In genomic region chr10:45580781-45581496, GRCh38 we compare ENCODE assay signal across 8 cellular contexts.
DNase-seq lines count a peak whose midpoint lies in the region; ATAC-seq and TF ChIP-seq lines count a peak whose summit lies in the region.

No MANE protein-coding gene starts in this region.

- peak overlapping the region in 3 of 4 donors; percentile 5 to 62 (median 47) for H3K27ac ChIP-seq in esophagus squamous epithelium

- DNase-seq in G401 (ENCODE audit: low spot score) (peak; percentile 22), NCI-H2171 (lab: John Stamatoyannopoulos, UW) (peak; percentile 44), esophagus squamous epithelium (lab: John Stamatoyannopoulos, UW) (no peak), lower leg skin (ENCODE audit: low spot score in 2 of 2) (no peak), ecto neural progenitor cell (ENCODE audit: low spot score) (no peak), SW 1271 (lab: John Stamatoyannopoulos, UW) (no peak), NCI-H1930 (lab: John Stamatoyannopoulos, UW) (no peak)

- in situ Hi-C loops in G401 (cut with HindIII; ENCODE audit: low sequenced_read_pairs) = no loop called here

- TF ChIP-seq POLR2A in esophagus squamous epithelium (IDR thresholded peaks at IDR 0.05) (no peak), lower leg skin (IDR thresholded peaks at IDR 0.05) (no peak)

- H3K4me3 ChIP-seq in esophagus squamous epithelium = peak overlapping the region in 3 of 4 donors; percentile 13 to 54 (median 19)
- no peak overlapping the region for H3K4me3 ChIP-seq in lower leg skin (ENCODE audit: low read depth, poor library complexity, severe bottlenecking)

- H3K27me3 ChIP-seq in esophagus squamous epithelium = no peaks in the 10 kb centered on the region

- H3K4me1 ChIP-seq in esophagus squamous epithelium = peaks cover 0 to 24% (median 9%) of the 10 kb centered on the region in 3 donors

- ATAC-seq in GM21528 (IDR thresholded peaks at IDR 0.05; ENCODE audit: low FRiP score, unreplicated experiment) = peak; percentile 53

- H3K9me3 ChIP-seq in esophagus squamous epithelium = no peaks in the 10 kb centered on the region

- 31 to 46% methylated on average over 5 of the region's 5 CpGs for WGBS in esophagus squamous epithelium, 2 donors
- WGBS in lower leg skin, 2 donors = 52 to 53% methylated on average over 5 of the region's 5 CpGs

- intact Hi-C loops in esophagus squamous epithelium (cut with DNase I) (no loop called here), lower leg skin (cut with DNase I; ENCODE audit: low total_unique reads) (no loop called here)

- H3K36me3 ChIP-seq in esophagus squamous epithelium = no peaks in the 10 kb centered on the region

- TF ChIP-seq CTCF in esophagus squamous epithelium (IDR thresholded peaks at IDR 0.05) (no peak), lower leg skin (IDR thresholded peaks at IDR 0.05) (no peak)

Comparison
In these comparisons a context has a peak if more than half of its experiments do, and no peak if none do; other contexts are left out.
1. DNase-seq: peak in G401 (single experiment) and NCI-H2171 (single experiment); none in esophagus squamous epithelium (single experiment), lower leg skin (0 of 2), ecto neural progenitor cell (single experiment), SW 1271 (0 of 2) and NCI-H1930 (0 of 2).